1 cellular context compared by ENCODE assay signal in the genomic region with DNA sequence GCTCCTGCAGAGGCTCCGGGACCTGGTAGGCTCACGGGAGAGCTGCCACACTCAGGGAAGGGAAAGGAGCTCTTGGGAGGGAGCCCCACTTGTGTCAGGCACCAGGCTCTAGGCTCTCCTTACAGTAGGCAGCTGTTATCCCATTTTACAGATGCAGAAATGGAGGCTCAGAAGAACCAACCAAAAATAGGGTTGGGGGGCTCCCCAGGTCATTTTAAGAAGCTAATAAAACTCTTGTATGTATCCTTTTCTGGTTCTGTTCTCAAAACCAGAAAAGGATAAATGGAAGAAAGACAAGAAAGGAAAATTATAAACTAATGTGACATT.
A peak's percentile ranks its signal among the peaks of the same experiment; 100 is the strongest.
TF ChIP-seq lines count a peak whose summit lies in the region.

No MANE protein-coding gene starts in this region.

TF ChIP-seq in HepG2, 621 proteins besides CTCF, POLR2A, EP300 and RAD21:
- peak; percentile 62 for TF ChIP-seq ZNF629 (CRISPR knock-in tag; conservative IDR thresholded peaks at IDR 0.05)
- no peak for TF ChIP-seq HNRNPL (IDR thresholded peaks at IDR 0.05; ENCODE audit: low read depth, low read length)
